ENCODE assay signal across 11 cellular contexts in genomic region chrX:24506082-24506481, GRCh38. TPM values are rescaled to one million over a fixed set of nuclear protein-coding genes. Genes with fewer than 3 reads are reported as not detected.
A peak's percentile ranks its signal among the peaks of the same experiment; 100 is the strongest.
DNase-seq lines count a peak whose midpoint lies in the region; ATAC-seq and TF ChIP-seq lines count a peak whose summit lies in the region.
"Had no signal": no experiment of that assay in that cellular context is flagged by ENCODE, and none has a peak within 500 bp of the region (broad histone marks: within the 10 kb centered on the region; RNA-seq: fewer than 3 reads in every experiment).

No MANE protein-coding gene starts in this region.

- H3K36me3 ChIP-seq in PC-3 (ENCODE audit: low read depth, low read length): no peaks in the 10 kb centered on the region
- peaks cover 0 to 17% (median 0%) of the 10 kb centered on the region in 3 donors for H3K36me3 ChIP-seq in esophagus squamous epithelium

- H3K27me3 ChIP-seq in PC-3 (ENCODE audit: low read length): no peaks in the 10 kb centered on the region
- no peaks in the 10 kb centered on the region for H3K27me3 ChIP-seq in esophagus squamous epithelium

- CTCF ChIA-PET in PC-3 (lab: Charles Lee): no interaction called here

- no peak overlapping the region for H3K27ac ChIP-seq in PC-3 (ENCODE audit: low read length)
- no peak overlapping the region for H3K27ac ChIP-seq in esophagus squamous epithelium
- H3K27ac ChIP-seq: KMS-11 had no signal

- ATAC-seq in GM21390 (IDR thresholded peaks at IDR 0.05; ENCODE audit: unreplicated experiment) (peak; percentile 72), PC-3 (peak; percentile 86), left colon (no peak)
- ATAC-seq: T-cell had no signal

- H3K9me3 ChIP-seq in PC-3 (ENCODE audit: low read length) (no peaks in the 10 kb centered on the region), esophagus squamous epithelium (no peaks in the 10 kb centered on the region)

- BruUV-seq in PC-3 (replicated peaks; lab: Mats Ljungman, UMichigan): no TSS peak

- H4K20me1 ChIP-seq in PC-3 (ENCODE audit: low read length): no peaks in the 10 kb centered on the region

- no peak overlapping the region for H3K9ac ChIP-seq in PC-3 (ENCODE audit: low read length)
- H3K9ac ChIP-seq: KMS-11 had no signal

- no peak for TF ChIP-seq POLR2A in esophagus squamous epithelium (IDR thresholded peaks at IDR 0.05)

- no peaks in the 10 kb centered on the region for H3K9me2 ChIP-seq in PC-3 (replicated peaks; ENCODE audit: low read length)

- intact Hi-C loops in PC-3 (cut with micrococcal nuclease): no loop called here
- intact Hi-C loops in esophagus squamous epithelium (cut with DNase I): no loop called here
- intact Hi-C loops in left colon (cut with DNase I, micrococcal nuclease): loop anchor here in 1 of 2 donors (10.0 kb wide), 1 partner anchor 131 kb away; no protein-coding TSS in a partner anchor

- H3K4me2 ChIP-seq in PC-3 (ENCODE audit: low read length): peak overlapping the region; percentile 40
- H3K4me2 ChIP-seq: KMS-11 had no signal

- H3K79me2 ChIP-seq in PC-3 (ENCODE audit: low read length): no peaks in the 10 kb centered on the region

- TF ChIP-seq CTCF in GM10266 (IDR thresholded peaks at IDR 0.05; ENCODE audit: control insufficient read depth, insufficient read depth, low read depth, missing control alignments) (no peak), PC-3 (conservative IDR thresholded peaks at IDR 0.05; ENCODE audit: low read depth, low read length) (no peak), fibroblast of the aortic adventitia (IDR thresholded peaks at IDR 0.05; ENCODE audit: insufficient read depth, low read length) (no peak), esophagus squamous epithelium (IDR thresholded peaks at IDR 0.05) (no peak)

- POLR2A ChIA-PET in PC-3 (lab: Charles Lee; ENCODE audit: unreplicated experiment): no interaction called here

- no peak overlapping the region for H2AFZ ChIP-seq in PC-3 (ENCODE audit: low read length)

- H3K4me1 ChIP-seq in PC-3 (ENCODE audit: insufficient read depth, low read length): peaks cover 12% of the 10 kb centered on the region
- H3K4me1 ChIP-seq in esophagus squamous epithelium: no peaks in the 10 kb centered on the region

- no peaks in the 10 kb centered on the region for H3F3A ChIP-seq in PC-3 (ENCODE audit: low read length, unreplicated experiment)

- WGBS in esophagus squamous epithelium, 2 donors: 38% methylated on average over 1 of the region's 1 CpG; no CpG with 5 or more reads in 1 of the 2 donors

- H3K4me3 ChIP-seq in PC-3 (ENCODE audit: low read length) (no peak overlapping the region), fibroblast of the aortic adventitia (ENCODE audit: low read depth, low read length) (no peak overlapping the region), esophagus squamous epithelium (no peak overlapping the region)

- DNase-seq in GM10266 (ENCODE audit: extremely low spot score): peak; percentile 6
- peak; percentile 70 for DNase-seq in PC-3
- peak; percentile 17 for DNase-seq in fibroblast of the aortic adventitia (ENCODE audit: low read depth)
- no peak for DNase-seq in amygdala (lab: John Stamatoyannopoulos, UW)
- no peak for DNase-seq in esophagus squamous epithelium (lab: John Stamatoyannopoulos, UW)
- no peak for DNase-seq in NCI-H2227 (lab: John Stamatoyannopoulos, UW; ENCODE audit: unreplicated experiment)
- DNase-seq in left colon: no peak
- DNase-seq: cortex of kidney, T-cell had no signal

RNA-seq across cellular contexts. Expression of gene PDK3, which starts 41.0 kb away (rescaled TPM):
- total RNA-seq in PC-3 (2014; rRNA removed) (22.6 and 24.4 TPM in 2 replicates), fibroblast of the aortic adventitia (ENCODE audit: low replicate concordance) (2.9 and 6.7 TPM in 2 replicates), esophagus squamous epithelium (10 to 100 TPM in 2 of 4 donors, 1 to 10 TPM in 2; 5.4 to 20.6 (median 12.8) TPM), left colon (10 to 100 TPM; 16.2 to 24.2 TPM)

Comparison
In these comparisons a context has a peak if more than half of its experiments do, and no peak if none do; other contexts are left out.
1. DNase-seq: peak in GM10266 (single experiment), PC-3 (single experiment) and fibroblast of the aortic adventitia (single experiment); none in amygdala (0 of 56), esophagus squamous epithelium (single experiment), NCI-H2227 (single experiment) and left colon (0 of 2).